Comparison of ENCODE assay signal across 13 cellular contexts in genomic region chr12:132186208-132186856, GRCh38. TPM values are rescaled to one million over a fixed set of nuclear protein-coding genes. Genes with fewer than 3 reads are reported as not detected.
A peak's percentile ranks its signal among the peaks of the same experiment; 100 is the strongest.
DNase-seq lines count a peak whose midpoint lies in the region; ATAC-seq, FAIRE-seq and TF ChIP-seq lines count a peak whose summit lies in the region.
"Had no signal": no experiment of that assay in that cellular context is flagged by ENCODE, and none has a peak within 500 bp of the region (broad histone marks: within the 10 kb centered on the region; RNA-seq: fewer than 3 reads in every experiment).

No MANE protein-coding gene starts in this region.

- no peak overlapping the region for H3K9ac ChIP-seq in kidney (ENCODE audit: low read length in 2 of 2)

- H3K36me3 Mint-ChIP-seq in T-helper 17 cell (ENCODE audit: low read depth), result peaks cover 2% of the 10 kb centered on the region

- no peak for TF ChIP-seq CTCF in kidney (IDR thresholded peaks at IDR 0.05; ENCODE audit: borderline replicate concordance, extremely low read depth, insufficient read depth)
- TF ChIP-seq CTCF in sigmoid colon (IDR thresholded peaks at IDR 0.05), result no peak

- peak; percentile 19 for DNase-seq in stimulated activated CD4-positive, alpha-beta T cell treated with anti-CD3 and anti-CD28 coated beads, Interleukin-4, amount 100 ng/mL, for 24 hours
- DNase-seq in stimulated activated CD4-positive, alpha-beta T cell treated with anti-CD3 and anti-CD28 coated beads, Interleukin-2, amount 100 ng/mL, for 24 hours, result no peak
- no peak for DNase-seq in T-helper 17 cell
- peak; percentile 65 for DNase-seq in kidney
- DNase-seq in HAP-1 (ENCODE audit: low spot score in 2 of 2), result no peak
- DNase-seq in sigmoid colon, result no peak
- no peak for DNase-seq in DMS 273 (lab: John Stamatoyannopoulos, UW; ENCODE audit: unreplicated experiment)
- DNase-seq: DMS79 treated with DMSO at 0.1 percent for 48 hours, gastrocnemius medialis, mesenchymal stem cell, NCI-H446 had no signal

- no peaks in the 10 kb centered on the region for H3K27me3 Mint-ChIP-seq in T-helper 17 cell

- no peak for TF ChIP-seq EP300 in sigmoid colon (IDR thresholded peaks at IDR 0.05)

- peaks cover 23% of the 10 kb centered on the region for H3K4me1 Mint-ChIP-seq in T-helper 17 cell

- TF ChIP-seq POLR2A in sigmoid colon (IDR thresholded peaks at IDR 0.05), result no peak

- WGBS in sigmoid colon, 2 donors, result 38 to 66% methylated on average over 24 of the region's 24 CpGs

- intact Hi-C loops in kidney (cut with DNase I) (no loop called here), sigmoid colon (cut with DNase I) (no loop called here)

- H3K4me1 ChIP-seq in kidney (ENCODE audit: control insufficient read depth in 1 of 2, insufficient read depth in 1 of 2, low read depth in 1 of 2, low read length in 2 of 2) (peaks cover 6 to 8% of the 10 kb centered on the region in 2 donors), HAP-1 (peaks cover 7% of the 10 kb centered on the region), sigmoid colon (peaks cover 0 to 22% (median 16%) of the 10 kb centered on the region in 4 donors)

- FAIRE-seq in kidney (lab: Jason Lieb, UNC), result no peak
- FAIRE-seq: H54 had no signal

- H3K27ac ChIP-seq in kidney (ENCODE audit: low read depth in 2 of 2, low read length in 2 of 2) (no peak overlapping the region), sigmoid colon (no peak overlapping the region)
- H3K27ac ChIP-seq: gastrocnemius medialis had no signal

- no peak overlapping the region for H3K4me3 ChIP-seq in kidney (ENCODE audit: low read length in 2 of 2)
- no peak overlapping the region for H3K4me3 ChIP-seq in HAP-1
- no peak overlapping the region for H3K4me3 ChIP-seq in sigmoid colon
- H3K4me3 ChIP-seq: gastrocnemius medialis had no signal

- in situ Hi-C loops in HAP-1 (cut with MboI; ENCODE audit: low sequenced_read_pairs), result no loop called here

- H3K9me3 ChIP-seq in T-helper 17 cell (ENCODE audit: control insufficient read depth, low read length, poor library complexity, severe bottlenecking) (no peaks in the 10 kb centered on the region), kidney (ENCODE audit: control insufficient read depth in 1 of 2, low read length in 2 of 2) (peaks cover 0 to 4% of the 10 kb centered on the region in 2 donors), HAP-1 (no peaks in the 10 kb centered on the region), sigmoid colon (peaks cover 0 to 27% (median 4%) of the 10 kb centered on the region in 4 donors)
- H3K9me3 ChIP-seq: gastrocnemius medialis had no signal

- peak overlapping the region; percentile 68 for H3K27ac Mint-ChIP-seq in T-helper 17 cell

- peak overlapping the region; percentile 85 for H3K4me3 Mint-ChIP-seq in T-helper 17 cell

- no peak for ATAC-seq in T-helper 17 cell
- ATAC-seq in HG03196 (IDR thresholded peaks at IDR 0.05; ENCODE audit: unreplicated experiment), result no peak
- ATAC-seq: gastrocnemius medialis had no signal

- H3K36me3 ChIP-seq in kidney (ENCODE audit: control insufficient read depth in 1 of 2, insufficient read depth in 2 of 2, low read length in 2 of 2) (no peaks in the 10 kb centered on the region), HAP-1 (replicated peaks) (no peaks in the 10 kb centered on the region), sigmoid colon (no peaks in the 10 kb centered on the region)
- H3K36me3 ChIP-seq: gastrocnemius medialis had no signal

- peaks cover 11% of the 10 kb centered on the region; the same call in 1 of the 2 replicates for H3K27me3 ChIP-seq in HAP-1 (ENCODE audit: low read depth)
- H3K27me3 ChIP-seq in sigmoid colon, result peaks cover 0 to 8% (median 0%) of the 10 kb centered on the region in 3 donors

RNA-seq across cellular contexts. Expression of gene NOC4L, which starts 42.1 kb away (rescaled TPM):
- total RNA-seq in T-helper 17 cell, result 10 to 100 TPM; 20.7 to 21.6 TPM
- total RNA-seq in kidney, result 20.0 TPM
- 22.3 TPM for polyA plus RNA-seq in kidney (ENCODE audit: insufficient read depth, low read depth, low replicate concordance)
- 1 to 10 TPM; 5.4 to 9.4 (median 7.5) TPM for total RNA-seq in sigmoid colon
- 10 to 100 TPM; 11.4 to 34.9 (median 13.2) TPM for polyA plus RNA-seq in sigmoid colon

RNA-seq across cellular contexts. Expression of gene DDX51, which starts 42.2 kb away (rescaled TPM):
- total RNA-seq in T-helper 17 cell, result 10 to 100 TPM; 38.2 to 40.9 TPM
- 19.6 TPM for total RNA-seq in kidney
- 10.3 TPM for polyA plus RNA-seq in kidney (ENCODE audit: insufficient read depth, low read depth, low replicate concordance)
- 10 to 100 TPM in 1 of 4 donors, 1 to 10 TPM in 3; 6.8 to 13.7 (median 8.5) TPM for total RNA-seq in sigmoid colon
- polyA plus RNA-seq in sigmoid colon, result 10 to 100 TPM in 1 of 3 donors, 1 to 10 TPM in 2; 3.9 to 22.4 (median 4.8) TPM

Comparison
In these comparisons a context has a peak if more than half of its experiments do, and no peak if none do; other contexts are left out.
1. DNase-seq: peak in stimulated activated CD4-positive, alpha-beta T cell treated with anti-CD3 and anti-CD28 coated beads, Interleukin-4, amount 100 ng/mL, for 24 hours (single experiment) and kidney (single experiment); none in stimulated activated CD4-positive, alpha-beta T cell treated with anti-CD3 and anti-CD28 coated beads, Interleukin-2, amount 100 ng/mL, for 24 hours (0 of 2), T-helper 17 cell (0 of 3), HAP-1 (0 of 2), sigmoid colon (single experiment) and DMS 273 (single experiment).